Comparison of ENCODE assay signal across 16 cellular contexts in genomic region chr17:83110755-83111154, GRCh38. TPM values are rescaled to one million over a fixed set of nuclear protein-coding genes. Genes with fewer than 3 reads are reported as not detected.
DNase-seq lines count a peak whose midpoint lies in the region; ATAC-seq and TF ChIP-seq lines count a peak whose summit lies in the region.
"Had no signal": no experiment of that assay in that cellular context is flagged by ENCODE, and none has a peak within 500 bp of the region (broad histone marks: within the 10 kb centered on the region; RNA-seq: fewer than 3 reads in every experiment).

No MANE protein-coding gene starts in this region.

- BruUV-seq in mammary epithelial cell (replicated peaks; lab: Mats Ljungman, UMichigan): no TSS peak

- no peak overlapping the region for H3K9ac ChIP-seq in mammary epithelial cell (ENCODE audit: insufficient read depth, low read length)

- no peak overlapping the region for H3K4me3 Mint-ChIP-seq in activated T-helper 17 cell treated with anti-CD3 and anti-CD28 coated beads, Interleukin-2, amount 50 U/mL, for 72 hours
- H3K4me3 Mint-ChIP-seq: CD8-positive, alpha-beta T cell; naive thymus-derived CD4-positive, alpha-beta T cell had no signal

- no peaks in the 10 kb centered on the region for H3K36me3 Mint-ChIP-seq in activated T-helper 17 cell treated with anti-CD3 and anti-CD28 coated beads, Interleukin-2, amount 50 U/mL, for 72 hours (ENCODE audit: low read depth)
- H3K36me3 Mint-ChIP-seq: CD8-positive, alpha-beta T cell; naive thymus-derived CD4-positive, alpha-beta T cell had no signal

- intact Hi-C loops in mammary epithelial cell (cut with micrococcal nuclease): no loop called here
- intact Hi-C loops in left colon (cut with DNase I, micrococcal nuclease): no loop called here
- intact Hi-C loops in stomach (cut with DNase I; ENCODE audit: low total_unique reads): no loop called here

- TF ChIP-seq EP300 in stomach (IDR thresholded peaks at IDR 0.05): no peak

- H3K27ac ChIP-seq in HEK293 (ENCODE audit: extremely low read depth, low read depth, low read length) (no peak overlapping the region), mammary epithelial cell (ENCODE audit: insufficient read depth, low read depth, low read length) (peak overlapping the region; percentile 69), stomach (peak overlapping the region in 4 of 5 donors; percentile 26 to 79 (median 68))
- H3K27ac ChIP-seq: WERI-Rb-1 had no signal

- WGBS in mammary epithelial cell (ENCODE audit: low coverage, missing lambda C conversion rate): 80% methylated on average over 16 of the region's 16 CpGs
- WGBS in stomach, 5 donors: 43 to 63% (median 56%) methylated on average over 16 of the region's 16 CpGs

- H4K20me1 ChIP-seq in mammary epithelial cell (ENCODE audit: insufficient read depth, low read length): no peaks in the 10 kb centered on the region

- no peak for DNase-seq in mammary epithelial cell
- no peak for DNase-seq in left colon
- no peak for DNase-seq in stomach
- no peak for DNase-seq in stimulated activated CD4-positive, alpha-beta T cell treated with anti-CD3 and anti-CD28 coated beads, Interleukin-2, amount 100 ng/mL, for 24 hours
- DNase-seq: activated T-cell treated with anti-CD3 and anti-CD28 coated beads, Interleukin-2, amount 50 U/mL, for 1 hour; anterior cingulate cortex; naive thymus-derived CD4-positive, alpha-beta T cell; NCI-H1048; NCI-H446 treated with DMSO at 0.1 percent for 48 hours; stimulated activated CD4-positive, alpha-beta T cell treated with anti-CD3 and anti-CD28 coated beads, Interleukin-15, amount 100 ng/mL, for 24 hours; WERI-Rb-1 had no signal

- no peaks in the 10 kb centered on the region for H3K4me1 Mint-ChIP-seq in activated T-helper 17 cell treated with anti-CD3 and anti-CD28 coated beads, Interleukin-2, amount 50 U/mL, for 72 hours

- H3K9me3 ChIP-seq in HEK293 (ENCODE audit: control insufficient read depth, insufficient read depth, low read depth, low read length): no peaks in the 10 kb centered on the region
- no peaks in the 10 kb centered on the region for H3K9me3 ChIP-seq in mammary epithelial cell (replicated peaks; ENCODE audit: insufficient read depth, low read length)
- no peaks in the 10 kb centered on the region for H3K9me3 ChIP-seq in stomach

- H3K27me3 ChIP-seq in mammary epithelial cell (ENCODE audit: insufficient read depth, low read length) (no peaks in the 10 kb centered on the region), stomach (peaks cover 0 to 32% (median 0%) of the 10 kb centered on the region in 3 donors)

- H2AFZ ChIP-seq in mammary epithelial cell (ENCODE audit: low read depth, low read length): no peak overlapping the region

- H3K4me1 ChIP-seq in HEK293 (ENCODE audit: control insufficient read depth, insufficient read depth, low read length): peaks cover 13% of the 10 kb centered on the region
- peaks cover 15% of the 10 kb centered on the region for H3K4me1 ChIP-seq in mammary epithelial cell (ENCODE audit: insufficient read depth, low read length)
- peaks cover 16 to 29% (median 25%) of the 10 kb centered on the region in 4 donors for H3K4me1 ChIP-seq in stomach

- no peak overlapping the region for H3K27ac Mint-ChIP-seq in activated T-helper 17 cell treated with anti-CD3 and anti-CD28 coated beads, Interleukin-2, amount 50 U/mL, for 72 hours
- H3K27ac Mint-ChIP-seq: CD8-positive, alpha-beta T cell; naive thymus-derived CD4-positive, alpha-beta T cell had no signal

- ATAC-seq in left colon (peak; percentile 20), HG02938 (IDR thresholded peaks at IDR 0.05; ENCODE audit: unreplicated experiment) (no peak), HG03139 (IDR thresholded peaks at IDR 0.05; ENCODE audit: unreplicated experiment) (no peak)
- no peak for ATAC-seq in activated T-helper 17 cell treated with anti-CD3 and anti-CD28 coated beads, Interleukin-2, amount 50 U/mL, for 72 hours (replicated peaks)
- ATAC-seq: CD8-positive, alpha-beta T cell; naive thymus-derived CD4-positive, alpha-beta T cell had no signal

- CTCF ChIA-PET in HEK293 (lab: Yijun Ruan, JAX): interaction anchor here (1.0 kb wide), 1 partner anchor 57 kb away, joined by 3 read pairs; no protein-coding TSS in a partner anchor
- CTCF ChIA-PET in mammary epithelial cell (lab: Charles Lee; ENCODE audit: low non-redundant PET): no interaction called here

- no peaks in the 10 kb centered on the region for H3K79me2 ChIP-seq in mammary epithelial cell (ENCODE audit: insufficient read depth, low read length)

- TF ChIP-seq CTCF in HEK293 (tag by site-specific recombination; IDR thresholded peaks at IDR 0.05) (no peak), mammary epithelial cell (conservative IDR thresholded peaks at IDR 0.05 in 1 of 2, IDR thresholded peaks at IDR 0.05 in 1 of 2; ENCODE audit: extremely low read depth in 1 of 2, insufficient read depth in 1 of 2, low read depth in 1 of 2, low read length in 2 of 2) (no peak), stomach (IDR thresholded peaks at IDR 0.05) (no peak)

- H3K4me2 ChIP-seq in mammary epithelial cell (ENCODE audit: insufficient read depth, low read depth, low read length): no peak overlapping the region

- POLR2A ChIA-PET in HEK293 (lab: Yijun Ruan, JAX): no interaction called here

- H3K9me3 Mint-ChIP-seq in activated T-helper 17 cell treated with anti-CD3 and anti-CD28 coated beads, Interleukin-2, amount 50 U/mL, for 72 hours: no peaks in the 10 kb centered on the region
- H3K9me3 Mint-ChIP-seq: CD8-positive, alpha-beta T cell; naive thymus-derived CD4-positive, alpha-beta T cell had no signal

- H3K27me3 Mint-ChIP-seq in activated T-helper 17 cell treated with anti-CD3 and anti-CD28 coated beads, Interleukin-2, amount 50 U/mL, for 72 hours: peaks cover 3% of the 10 kb centered on the region

- no peaks in the 10 kb centered on the region for H3K36me3 ChIP-seq in HEK293 (ENCODE audit: control insufficient read depth in 2 of 2, insufficient read depth in 1 of 2, low read length in 2 of 2)
- no peaks in the 10 kb centered on the region for H3K36me3 ChIP-seq in mammary epithelial cell (ENCODE audit: insufficient read depth, low read length)
- no peaks in the 10 kb centered on the region for H3K36me3 ChIP-seq in stomach
- H3K36me3 ChIP-seq: WERI-Rb-1 had no signal

- H3K4me3 ChIP-seq in HEK293 (ENCODE audit: low read depth, low read length) (no peak overlapping the region), mammary epithelial cell (replicated peaks in 1 of 3; ENCODE audit: insufficient read depth in 1 of 3, low read depth in 2 of 3, low read length in 3 of 3) (no peak overlapping the region), stomach (peak overlapping the region in 2 of 4 donors; percentile 12 to 34)

- no peak for TF ChIP-seq POLR2A in stomach (IDR thresholded peaks at IDR 0.05)

- in situ Hi-C loops in mammary epithelial cell (cut with MboI; ENCODE audit: low sequenced_read_pairs in 2 of 2): no loop called here

- dilution Hi-C loops in mammary epithelial cell (cut with HindIII; ENCODE audit: low sequenced_read_pairs): no loop called here

TF ChIP-seq in HEK293, 187 proteins besides CTCF, POLR2A, EP300 and RAD21:
- TF ChIP-seq YY1 (tag by site-specific recombination; IDR thresholded peaks at IDR 0.05) (no peak), TRIM28 (IDR thresholded peaks at IDR 0.05; ENCODE audit: borderline replicate concordance, low read length) (0 out of 2 replicates have a peak, but pooled peaks have one; percentile 5), ZNF544 (tag by site-specific recombination; IDR thresholded peaks at IDR 0.05) (no peak)

RNA-seq across cellular contexts. Expression of gene METRNL, which starts 31.3 kb away (rescaled TPM):
- total RNA-seq in mammary epithelial cell: 1 to 10 TPM; 2.5 to 9.6 TPM
- 4.7 TPM for polyA plus RNA-seq in mammary epithelial cell
- polyA minus RNA-seq in mammary epithelial cell: 1.1 TPM
- total RNA-seq in left colon: 100 to 1,000 TPM in 1 of 2 donors, 10 to 100 TPM in 1; 96.7 to 133 TPM
- total RNA-seq in stomach: 100 to 1,000 TPM in 2 of 5 donors, 10 to 100 TPM in 3; 25.7 to 452 (median 55.4) TPM
- 10 to 100 TPM; 29.3 to 49.1 (median 35.9) TPM for polyA plus RNA-seq in stomach
- total RNA-seq in activated T-helper 17 cell treated with anti-CD3 and anti-CD28 coated beads, Interleukin-2, amount 50 U/mL, for 72 hours: 10 to 100 TPM; 21.9 to 43.4 TPM
- polyA plus RNA-seq: naive thymus-derived CD4-positive, alpha-beta T cell had no signal
